Comparison of ENCODE assay signal across 13 cellular contexts in the genomic region with DNA sequence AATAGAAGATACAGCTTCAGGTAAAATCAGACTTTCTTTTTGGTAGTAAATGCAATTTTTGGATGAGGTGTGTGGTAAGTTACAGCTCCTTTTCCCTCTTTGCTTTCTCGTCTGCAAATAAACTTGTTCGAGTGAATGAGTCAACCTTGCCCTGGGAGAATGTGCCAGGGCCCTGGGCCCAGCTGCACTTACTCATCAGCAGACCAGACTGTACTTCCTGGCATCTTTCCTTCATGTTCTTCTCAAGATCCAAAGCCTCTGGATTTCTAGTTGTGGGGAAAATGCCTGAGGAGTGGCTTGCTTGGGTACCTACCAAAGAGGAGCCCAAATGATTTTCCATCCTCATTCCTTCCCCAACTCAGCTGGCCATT. TPM values are rescaled to one million over a fixed set of nuclear protein-coding genes. Genes with fewer than 3 reads are reported as not detected.
DNase-seq lines count a peak whose midpoint lies in the region; ATAC-seq and TF ChIP-seq lines count a peak whose summit lies in the region.
"Had no signal": no experiment of that assay in that cellular context is flagged by ENCODE, and none has a peak within 500 bp of the region (broad histone marks: within the 10 kb centered on the region; RNA-seq: fewer than 3 reads in every experiment).

No MANE protein-coding gene starts in this region.

- H3K27me3 Mint-ChIP-seq in neural progenitor cell (ENCODE audit: insufficient read depth, low read depth): no peaks in the 10 kb centered on the region
- H3K27me3 Mint-ChIP-seq: progenitor cell of endocrine pancreas had no signal

- H3K9ac ChIP-seq in neural progenitor cell: no peak overlapping the region

- no peak overlapping the region for H3K27ac Mint-ChIP-seq in neural progenitor cell
- H3K27ac Mint-ChIP-seq: type B pancreatic cell had no signal

- H3K4me3 ChIP-seq in spleen (no peak overlapping the region), neural progenitor cell (no peak overlapping the region)

- ATAC-seq in SK-N-SH treated with all-trans-retinoic acid at 6 μM for 48 hours: peak; percentile 80
- peak; percentile 45 to 85 for ATAC-seq in left cardiac atrium
- ATAC-seq in sciatic nerve: peak; percentile 71
- ATAC-seq in GM21786 (IDR thresholded peaks at IDR 0.05; ENCODE audit: unreplicated experiment): no peak
- ATAC-seq in GM19455 (IDR thresholded peaks at IDR 0.05; ENCODE audit: unreplicated experiment): no peak

- H3K27me3 ChIP-seq in spleen (replicated peaks in 1 of 7) (no peaks in the 10 kb centered on the region), neural progenitor cell (no peaks in the 10 kb centered on the region)

- no peaks in the 10 kb centered on the region for H3K36me3 ChIP-seq in spleen
- no peaks in the 10 kb centered on the region for H3K36me3 ChIP-seq in neural progenitor cell

- H3K36me3 Mint-ChIP-seq in neural progenitor cell: no peaks in the 10 kb centered on the region
- H3K36me3 Mint-ChIP-seq: type B pancreatic cell had no signal

- H3F3A ChIP-seq in neural progenitor cell (ENCODE audit: low read depth): no peaks in the 10 kb centered on the region

- no peak overlapping the region for H3K4me2 ChIP-seq in neural progenitor cell

- TF ChIP-seq CTCF in spleen (IDR thresholded peaks at IDR 0.05 in 8 of 11, conservative IDR thresholded peaks at IDR 0.05 in 3 of 11): no peak
- no peak for TF ChIP-seq CTCF in neural progenitor cell (IDR thresholded peaks at IDR 0.05)

- H3K27ac ChIP-seq in spleen (peak overlapping the region in 1 of 8 donors; percentile 82), neural progenitor cell (no peak overlapping the region)

- H3K4me1 ChIP-seq in spleen: peaks cover 0 to 38% (median 15%) of the 10 kb centered on the region in 6 donors
- no peaks in the 10 kb centered on the region for H3K4me1 ChIP-seq in neural progenitor cell

- no peaks in the 10 kb centered on the region for H3K9me3 Mint-ChIP-seq in neural progenitor cell
- H3K9me3 Mint-ChIP-seq: type B pancreatic cell had no signal

- H3K9me3 ChIP-seq in spleen (no peaks in the 10 kb centered on the region), neural progenitor cell (ENCODE audit: low read depth) (no peaks in the 10 kb centered on the region)

- H3K4me1 Mint-ChIP-seq in neural progenitor cell: peaks cover 10% of the 10 kb centered on the region

- DNase-seq in DMS53 treated with DMSO at 0.1 percent for 48 hours (lab: John Stamatoyannopoulos, UW; ENCODE audit: unreplicated experiment): peak; percentile 35
- DNase-seq in left cardiac atrium: peak; percentile 65
- DNase-seq in sciatic nerve (ENCODE audit: low spot score): no peak
- DNase-seq in spleen: no peak
- no peak for DNase-seq in neural progenitor cell (ENCODE audit: low spot score)
- DNase-seq: activated CD4-positive, CD25-positive, alpha-beta regulatory T cell; NCI-H146 had no signal

- no peak for TF ChIP-seq POLR2A in spleen (IDR thresholded peaks at IDR 0.05)

- WGBS in spleen, 5 donors: 47 to 72% (median 52%) methylated on average over 2 of the region's 2 CpGs

- H2AFZ ChIP-seq in neural progenitor cell (replicated peaks): no peak overlapping the region

- intact Hi-C loops in left cardiac atrium (cut with DNase I): no loop called here
- intact Hi-C loops in sciatic nerve (cut with DNase I): no loop called here
- intact Hi-C loops in spleen (cut with DNase I; ENCODE audit: low total_unique reads): no loop called here

- no peaks in the 10 kb centered on the region for H4K20me1 ChIP-seq in neural progenitor cell (ENCODE audit: low read depth)

- no peaks in the 10 kb centered on the region for H3K79me2 ChIP-seq in neural progenitor cell (ENCODE audit: low read depth)

- no peak overlapping the region for H3K4me3 Mint-ChIP-seq in neural progenitor cell
- H3K4me3 Mint-ChIP-seq: type B pancreatic cell had no signal

TF ChIP-seq in SK-N-SH treated with all-trans-retinoic acid at 6 μM for 48 hours, 23 proteins besides CTCF, POLR2A, EP300 and RAD21:
- no peak for TF ChIP-seq PPARA (CRISPR knock-in tag; IDR thresholded peaks at IDR 0.05; ENCODE audit: borderline replicate concordance)
- no peak for TF ChIP-seq ZNF8 (CRISPR knock-in tag; IDR thresholded peaks at IDR 0.05)
- TF ChIP-seq, protein P1, sequence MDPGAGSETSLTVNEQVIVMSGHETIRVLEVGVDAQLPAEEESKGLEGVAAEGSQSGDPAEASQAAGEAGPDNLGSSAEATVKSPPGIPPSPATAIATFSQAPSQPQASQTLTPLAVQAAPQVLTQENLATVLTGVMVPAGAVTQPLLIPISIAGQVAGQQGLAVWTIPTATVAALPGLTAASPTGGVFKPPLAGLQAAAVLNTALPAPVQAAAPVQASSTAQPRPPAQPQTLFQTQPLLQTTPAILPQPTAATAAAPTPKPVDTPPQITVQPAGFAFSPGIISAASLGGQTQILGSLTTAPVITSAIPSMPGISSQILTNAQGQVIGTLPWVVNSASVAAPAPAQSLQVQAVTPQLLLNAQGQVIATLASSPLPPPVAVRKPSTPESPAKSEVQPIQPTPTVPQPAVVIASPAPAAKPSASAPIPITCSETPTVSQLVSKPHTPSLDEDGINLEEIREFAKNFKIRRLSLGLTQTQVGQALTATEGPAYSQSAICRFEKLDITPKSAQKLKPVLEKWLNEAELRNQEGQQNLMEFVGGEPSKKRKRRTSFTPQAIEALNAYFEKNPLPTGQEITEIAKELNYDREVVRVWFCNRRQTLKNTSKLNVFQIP (CRISPR knock-in tag; IDR thresholded peaks at IDR 0.05; ENCODE audit: borderline replicate concordance, low read depth): no peak
- TF ChIP-seq GLIS3 (CRISPR knock-in tag; IDR thresholded peaks at IDR 0.05): no peak
- TF ChIP-seq, protein P2, sequence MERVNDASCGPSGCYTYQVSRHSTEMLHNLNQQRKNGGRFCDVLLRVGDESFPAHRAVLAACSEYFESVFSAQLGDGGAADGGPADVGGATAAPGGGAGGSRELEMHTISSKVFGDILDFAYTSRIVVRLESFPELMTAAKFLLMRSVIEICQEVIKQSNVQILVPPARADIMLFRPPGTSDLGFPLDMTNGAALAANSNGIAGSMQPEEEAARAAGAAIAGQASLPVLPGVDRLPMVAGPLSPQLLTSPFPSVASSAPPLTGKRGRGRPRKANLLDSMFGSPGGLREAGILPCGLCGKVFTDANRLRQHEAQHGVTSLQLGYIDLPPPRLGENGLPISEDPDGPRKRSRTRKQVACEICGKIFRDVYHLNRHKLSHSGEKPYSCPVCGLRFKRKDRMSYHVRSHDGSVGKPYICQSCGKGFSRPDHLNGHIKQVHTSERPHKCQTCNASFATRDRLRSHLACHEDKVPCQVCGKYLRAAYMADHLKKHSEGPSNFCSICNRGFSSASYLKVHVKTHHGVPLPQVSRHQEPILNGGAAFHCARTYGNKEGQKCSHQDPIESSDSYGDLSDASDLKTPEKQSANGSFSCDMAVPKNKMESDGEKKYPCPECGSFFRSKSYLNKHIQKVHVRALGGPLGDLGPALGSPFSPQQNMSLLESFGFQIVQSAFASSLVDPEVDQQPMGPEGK (CRISPR knock-in tag; IDR thresholded peaks at IDR 0.05; ENCODE audit: borderline replicate concordance): no peak
- no peak for TF ChIP-seq ISL1 (CRISPR knock-in tag; IDR thresholded peaks at IDR 0.05)
- no peak for TF ChIP-seq SNAI2 (CRISPR knock-in tag; IDR thresholded peaks at IDR 0.05)
- no peak for TF ChIP-seq CSDC2 (CRISPR knock-in tag; IDR thresholded peaks at IDR 0.05)
- TF ChIP-seq OSR1 (CRISPR knock-in tag; IDR thresholded peaks at IDR 0.05): no peak
- no peak for TF ChIP-seq ZC3H10 (CRISPR knock-in tag; IDR thresholded peaks at IDR 0.05)
- TF ChIP-seq ZFP3 (CRISPR knock-in tag; IDR thresholded peaks at IDR 0.05): no peak
- TF ChIP-seq, protein P3, sequence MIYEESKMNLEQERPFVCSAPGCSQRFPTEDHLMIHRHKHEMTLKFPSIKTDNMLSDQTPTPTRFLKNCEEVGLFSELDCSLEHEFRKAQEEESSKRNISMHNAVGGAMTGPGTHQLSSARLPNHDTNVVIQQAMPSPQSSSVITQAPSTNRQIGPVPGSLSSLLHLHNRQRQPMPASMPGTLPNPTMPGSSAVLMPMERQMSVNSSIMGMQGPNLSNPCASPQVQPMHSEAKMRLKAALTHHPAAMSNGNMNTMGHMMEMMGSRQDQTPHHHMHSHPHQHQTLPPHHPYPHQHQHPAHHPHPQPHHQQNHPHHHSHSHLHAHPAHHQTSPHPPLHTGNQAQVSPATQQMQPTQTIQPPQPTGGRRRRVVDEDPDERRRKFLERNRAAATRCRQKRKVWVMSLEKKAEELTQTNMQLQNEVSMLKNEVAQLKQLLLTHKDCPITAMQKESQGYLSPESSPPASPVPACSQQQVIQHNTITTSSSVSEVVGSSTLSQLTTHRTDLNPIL (CRISPR knock-in tag; IDR thresholded peaks at IDR 0.05; ENCODE audit: low read depth): no peak

RNA-seq across cellular contexts. Expression of a gene that starts 5.4 kb away (rescaled TPM):
- total RNA-seq in left cardiac atrium (not detected), sciatic nerve (not detected), spleen (not detected), neural progenitor cell (ENCODE audit: low replicate concordance) (not detected in 2 replicates)
- polyA plus RNA-seq in spleen: not detected
- total RNA-seq: dermis microvascular lymphatic vessel endothelial cell, progenitor cell of endocrine pancreas had no signal

RNA-seq across cellular contexts. Expression of a gene that starts 44.2 kb away (rescaled TPM):
- total RNA-seq in left cardiac atrium (10 to 100 TPM; 56.6 to 96.4 TPM), sciatic nerve (61.7 TPM), spleen (10 to 100 TPM; 14.0 to 32.5 (median 23.5) TPM), neural progenitor cell (ENCODE audit: low replicate concordance) (0.90 TPM in 1 of 2 replicates, not detected in the other)
- polyA plus RNA-seq in spleen: 10 to 100 TPM in 2 of 3 donors, 1 to 10 TPM in 1; 7.1 to 14.6 (median 12.3) TPM

RNA-seq across cellular contexts. Expression of a gene that starts 50.8 kb away (rescaled TPM):
- total RNA-seq in left cardiac atrium (1 to 10 TPM; 1.6 to 3.8 TPM), sciatic nerve (1.6 TPM), spleen (1 to 10 TPM; 2.3 to 3.6 (median 2.7) TPM), neural progenitor cell (ENCODE audit: low replicate concordance) (1.2 and 2.1 TPM in 2 replicates)
- under 1 TPM; 0.59 to 0.90 (median 0.63) TPM for polyA plus RNA-seq in spleen

Comparison
In these comparisons a context has a peak if more than half of its experiments do, and no peak if none do; other contexts are left out.
1. DNase-seq: peak in DMS53 treated with DMSO at 0.1 percent for 48 hours (single experiment) and left cardiac atrium (single experiment); none in sciatic nerve (single experiment), spleen (single experiment) and neural progenitor cell (single experiment).
2. ATAC-seq: peak in SK-N-SH treated with all-trans-retinoic acid at 6 μM for 48 hours (single experiment), left cardiac atrium (2 of 2) and sciatic nerve (single experiment); none in GM21786 (single experiment) and GM19455 (single experiment).